Comparison of ENCODE assay signal across 1 cellular context in genomic region chr16:90020260-90020837, GRCh38.
TF ChIP-seq lines count a peak whose summit lies in the region.

No MANE protein-coding gene starts in this region.

TF ChIP-seq in GM23338, 12 proteins besides CTCF, POLR2A, EP300 and RAD21 (continued from another document):
- TF ChIP-seq STAT1 (IDR thresholded peaks at IDR 0.05; ENCODE audit: unreplicated experiment) (no peak), POLR2AphosphoS5 (IDR thresholded peaks at IDR 0.05; ENCODE audit: low read depth) (no peak)
